ENCODE assay signal across 3 cellular contexts in the genomic region with DNA sequence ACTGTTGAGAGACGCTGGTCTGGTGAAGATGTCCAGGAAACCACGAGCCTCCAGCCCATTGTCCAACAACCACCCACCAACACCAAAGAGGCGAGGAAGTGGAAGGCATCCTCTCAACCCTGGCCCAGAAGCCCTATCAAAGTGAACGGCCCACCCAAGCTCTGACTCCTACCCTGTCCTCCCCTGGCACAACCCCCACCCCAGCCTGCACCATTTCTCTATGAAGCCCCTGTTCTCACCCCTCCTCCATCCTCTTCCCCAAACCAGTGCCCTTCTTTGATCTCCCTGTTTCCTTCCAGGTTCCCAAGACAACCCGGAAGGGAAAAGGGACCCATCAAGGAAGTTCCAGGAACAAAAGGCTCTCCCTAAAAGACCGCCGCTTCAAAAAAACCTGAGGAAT. TPM values are rescaled to one million over a fixed set of nuclear protein-coding genes. Genes with fewer than 3 reads are reported as not detected.
"Had no signal": no experiment of that assay in that cellular context is flagged by ENCODE, and none has a peak within 500 bp of the region (broad histone marks: within the 10 kb centered on the region; RNA-seq: fewer than 3 reads in every experiment).

No MANE protein-coding gene starts in this region.

RNA-seq across cellular contexts. Expression of a gene that starts 0.5 kb away (rescaled TPM):
- total RNA-seq: LHCN-M2, MCF 10A, NCI-H460 had no signal

RNA-seq across cellular contexts. Expression of a gene that starts 5.9 kb away (rescaled TPM):
- total RNA-seq: LHCN-M2, MCF 10A, NCI-H460 had no signal

RNA-seq across cellular contexts. Expression of a gene that starts 9.9 kb away (rescaled TPM):
- total RNA-seq: LHCN-M2, MCF 10A, NCI-H460 had no signal

RNA-seq across cellular contexts. Expression of a gene that starts 26.0 kb away (rescaled TPM):
- total RNA-seq: LHCN-M2, MCF 10A, NCI-H460 had no signal

RNA-seq across cellular contexts. Expression of a gene that starts 26.0 kb away (rescaled TPM):
- total RNA-seq: LHCN-M2, MCF 10A, NCI-H460 had no signal
